In the genomic region with DNA sequence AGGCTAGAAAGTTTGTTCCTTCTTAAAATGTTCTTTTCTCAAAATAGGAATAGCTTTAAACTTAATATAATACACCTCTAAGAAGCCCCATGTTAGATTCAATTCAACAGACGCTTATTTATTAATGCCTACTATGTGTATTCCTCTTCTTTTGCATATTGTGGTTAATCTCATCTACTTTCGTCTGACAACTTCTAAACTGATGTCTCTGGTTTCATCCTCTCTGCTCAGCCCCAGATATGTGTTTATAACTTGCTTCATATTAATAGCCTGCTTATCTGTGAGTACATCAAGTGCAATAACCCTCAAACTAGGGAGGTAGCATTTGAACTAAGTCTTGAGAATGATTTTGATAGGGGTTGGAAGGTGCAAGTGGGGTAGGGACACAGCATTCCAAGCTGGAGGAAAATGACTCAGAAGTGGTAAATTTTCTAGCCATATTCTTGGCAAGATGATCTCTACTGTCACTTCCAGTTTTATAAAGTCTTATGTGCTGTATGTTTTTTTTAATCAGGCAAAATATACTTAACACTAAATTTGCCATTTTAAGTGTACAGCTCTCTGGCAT, we compare ENCODE assay signal across 1 cellular context.
TF ChIP-seq lines count a peak whose summit lies in the region.

No MANE protein-coding gene starts in this region.

TF ChIP-seq in endothelial cell of umbilical vein, 7 proteins besides CTCF, POLR2A, EP300 and RAD21:
- TF ChIP-seq POLR2AphosphoS5 (IDR thresholded peaks at IDR 0.05; ENCODE audit: insufficient read depth, low read depth, low read length) (no peak), GATA2 (IDR thresholded peaks at IDR 0.05; ENCODE audit: insufficient read depth, insufficient read length, low read depth, low read length) (peak; percentile 19)
